16 cellular contexts compared by ENCODE assay signal in genomic region chr2:127953128-127953718, GRCh38.
A peak's percentile ranks its signal among the peaks of the same experiment; 100 is the strongest.
DNase-seq lines count a peak whose midpoint lies in the region; ATAC-seq and TF ChIP-seq lines count a peak whose summit lies in the region.
"Had no signal": no experiment of that assay in that cellular context is flagged by ENCODE, and none has a peak within 500 bp of the region (broad histone marks: within the 10 kb centered on the region; RNA-seq: fewer than 3 reads in every experiment).

No MANE protein-coding gene starts in this region.

- CTCF ChIA-PET in activated CD4-positive, alpha-beta T cell treated with anti-CD3 and anti-CD28 coated beads, Interleukin-2, amount 10 ng/mL, durations not matched to agents 7 days and 5 days (lab: Charles Lee) = interaction anchor here (0.5 kb wide), 1 partner anchor 35 kb away, joined by 3 read pairs; no protein-coding TSS in a partner anchor

- DNase-seq in anterior cingulate cortex (lab: John Stamatoyannopoulos, UW) (peak in 36 of 58 donors; percentile 6 to 68 (median 20)), fibroblast of the aortic adventitia (ENCODE audit: low read depth) (peak; percentile 68), lower lobe of right lung (peak; percentile 49), testis (peak; percentile 52)
- no peak for DNase-seq in activated CD4-positive, alpha-beta T cell treated with anti-CD3 and anti-CD28 coated beads, Interleukin-2, amount 10 ng/mL, durations not matched to agents 7 days and 5 days
- DNase-seq: activated CD8-positive, alpha-beta T cell treated with anti-CD3 and anti-CD28 coated beads for 36 hours; activated gamma-delta T cell; GDM1; NCI-H1436 treated with DMSO at 0.1 percent for 48 hours; NCI-H526 treated with DMSO at 0.1 percent for 48 hours; T1000 had no signal

- peak; percentile 82 to 83 for ATAC-seq in lower lobe of right lung
- no peak for ATAC-seq in GM21390 (IDR thresholded peaks at IDR 0.05; ENCODE audit: unreplicated experiment)
- ATAC-seq in HG02588 (IDR thresholded peaks at IDR 0.05; ENCODE audit: unreplicated experiment) = no peak
- ATAC-seq in GM19035 (IDR thresholded peaks at IDR 0.05; ENCODE audit: unreplicated experiment) = no peak
- ATAC-seq: activated CD8-positive, alpha-beta T cell treated with anti-CD3 and anti-CD28 coated beads for 36 hours had no signal

- peaks cover 37% of the 10 kb centered on the region for H3K36me3 Mint-ChIP-seq in activated CD4-positive, alpha-beta T cell treated with anti-CD3 and anti-CD28 coated beads, Interleukin-2, amount 10 ng/mL, durations not matched to agents 7 days and 5 days (ENCODE audit: low read depth)

- WGBS in testis, 2 donors = 51 to 55% methylated on average over 6 of the region's 6 CpGs

- intact Hi-C loops in lower lobe of right lung (cut with DNase I) = no loop called here
- intact Hi-C loops in testis (cut with DNase I; ENCODE audit: low total_unique reads) = no loop called here

- H3K4me3 Mint-ChIP-seq in activated CD4-positive, alpha-beta T cell treated with anti-CD3 and anti-CD28 coated beads, Interleukin-2, amount 10 ng/mL, durations not matched to agents 7 days and 5 days = no peak overlapping the region
- H3K4me3 Mint-ChIP-seq: activated CD8-positive, alpha-beta T cell treated with anti-CD3 and anti-CD28 coated beads for 36 hours; CD14-positive monocyte had no signal

- H3K36me3 ChIP-seq in lower lobe of right lung (peaks cover 63% of the 10 kb centered on the region), testis (ENCODE audit: low read depth, missing control alignments) (no peaks in the 10 kb centered on the region)

- H3K27me3 ChIP-seq in lower lobe of right lung (ENCODE audit: low read depth) (no peaks in the 10 kb centered on the region), testis (no peaks in the 10 kb centered on the region)

- POLR2A ChIA-PET in activated CD4-positive, alpha-beta T cell treated with anti-CD3 and anti-CD28 coated beads, Interleukin-2, amount 10 ng/mL, durations not matched to agents 7 days and 5 days (lab: Charles Lee) = no interaction called here

- no peak for TF ChIP-seq POLR2A in testis (IDR thresholded peaks at IDR 0.05)

- H3K9me3 Mint-ChIP-seq in activated CD4-positive, alpha-beta T cell treated with anti-CD3 and anti-CD28 coated beads, Interleukin-2, amount 10 ng/mL, durations not matched to agents 7 days and 5 days = no peaks in the 10 kb centered on the region
- H3K9me3 Mint-ChIP-seq: activated CD8-positive, alpha-beta T cell treated with anti-CD3 and anti-CD28 coated beads for 36 hours; CD14-positive monocyte had no signal

- TF ChIP-seq CTCF in fibroblast of the aortic adventitia (IDR thresholded peaks at IDR 0.05; ENCODE audit: insufficient read depth, low read length) (no peak), lower lobe of right lung (IDR thresholded peaks at IDR 0.05) (no peak), testis (IDR thresholded peaks at IDR 0.05) (no peak)

- no peaks in the 10 kb centered on the region for H3K27me3 Mint-ChIP-seq in activated CD4-positive, alpha-beta T cell treated with anti-CD3 and anti-CD28 coated beads, Interleukin-2, amount 10 ng/mL, durations not matched to agents 7 days and 5 days
- H3K27me3 Mint-ChIP-seq: activated CD8-positive, alpha-beta T cell treated with anti-CD3 and anti-CD28 coated beads for 36 hours had no signal

- H3K9me3 ChIP-seq in lower lobe of right lung (no peaks in the 10 kb centered on the region), testis (no peaks in the 10 kb centered on the region)

- H3K27ac ChIP-seq in lower lobe of right lung = peak overlapping the region; percentile 21
- H3K27ac ChIP-seq in testis = no peak overlapping the region
- H3K27ac ChIP-seq: RWPE1 had no signal

- H3K4me1 ChIP-seq in lower lobe of right lung = peaks cover 19% of the 10 kb centered on the region
- peaks cover 6% of the 10 kb centered on the region for H3K4me1 ChIP-seq in testis

- no peaks in the 10 kb centered on the region for H3K4me1 Mint-ChIP-seq in activated CD4-positive, alpha-beta T cell treated with anti-CD3 and anti-CD28 coated beads, Interleukin-2, amount 10 ng/mL, durations not matched to agents 7 days and 5 days

- no peak overlapping the region for H3K27ac Mint-ChIP-seq in activated CD4-positive, alpha-beta T cell treated with anti-CD3 and anti-CD28 coated beads, Interleukin-2, amount 10 ng/mL, durations not matched to agents 7 days and 5 days
- H3K27ac Mint-ChIP-seq: activated CD8-positive, alpha-beta T cell treated with anti-CD3 and anti-CD28 coated beads for 36 hours; CD14-positive monocyte had no signal

- H3K4me3 ChIP-seq in fibroblast of the aortic adventitia (ENCODE audit: low read depth, low read length) (no peak overlapping the region), lower lobe of right lung (no peak overlapping the region), testis (no peak overlapping the region)

Comparison
In these comparisons a context has a peak if more than half of its experiments do, and no peak if none do; other contexts are left out.
1. ATAC-seq: peak in lower lobe of right lung (2 of 2); none in GM21390 (single experiment), HG02588 (single experiment) and GM19035 (single experiment).